In the genomic region with DNA sequence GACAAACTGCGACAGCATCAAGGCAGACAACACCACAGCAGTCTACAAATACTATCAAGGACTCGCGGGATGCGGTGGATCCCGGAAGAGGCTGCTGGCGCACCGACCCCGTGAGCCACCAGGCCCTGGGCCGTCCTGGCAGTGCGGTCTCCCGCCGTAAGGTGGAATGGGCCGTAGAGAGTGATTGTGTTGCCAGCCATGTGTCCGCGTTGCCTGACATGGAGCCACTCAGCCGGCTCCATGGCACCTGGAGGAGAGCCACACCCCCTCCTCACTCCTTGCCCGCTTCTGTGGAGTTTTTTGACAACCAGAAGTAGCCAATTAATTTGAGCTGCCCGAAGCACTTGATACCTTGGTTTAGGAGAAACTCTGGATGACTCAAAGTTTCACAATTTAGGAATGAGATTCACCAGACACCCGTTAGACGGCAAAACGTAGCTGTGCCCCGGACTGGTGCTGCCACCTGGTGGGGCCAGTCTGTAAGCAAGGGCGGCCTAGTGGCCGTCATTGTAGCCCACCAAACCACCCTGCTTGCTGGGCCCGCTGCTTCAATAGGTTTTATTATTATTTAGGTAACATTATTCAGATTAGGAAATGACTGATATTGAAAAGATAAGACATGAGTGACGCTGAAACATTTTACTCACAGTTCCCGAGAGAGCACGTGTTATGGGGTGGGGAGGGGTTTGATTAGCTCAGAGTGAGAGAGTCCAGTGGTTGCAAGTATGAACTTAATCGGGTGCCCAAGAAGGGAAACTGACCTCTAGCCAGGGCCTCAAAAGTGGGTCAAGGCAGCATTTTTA, we compare ENCODE assay signal across 8 cellular contexts. TPM values are rescaled to one million over a fixed set of nuclear protein-coding genes. Genes with fewer than 3 reads are reported as not detected.
DNase-seq lines count a peak whose midpoint lies in the region; ATAC-seq and TF ChIP-seq lines count a peak whose summit lies in the region.

No MANE protein-coding gene starts in this region.

- no peak overlapping the region for H3K27ac ChIP-seq in endodermal cell (ENCODE audit: low read depth, low read length)

- no peak overlapping the region for H3K4me3 ChIP-seq in endodermal cell (ENCODE audit: low read length)

- WGBS in endodermal cell (ENCODE audit: insufficient coverage in 1 of 2, insufficient read length in 1 of 2), 2 experiments = 46 to 52% methylated on average over 10 to 29 of the region's 29 CpGs

- H3K27me3 ChIP-seq in endodermal cell (ENCODE audit: control insufficient read depth, insufficient read depth, low read length, poor library complexity, severe bottlenecking) = peaks cover 11% of the 10 kb centered on the region

- DNase-seq in CD1c-positive myeloid dendritic cell (ENCODE audit: extremely low spot score) = peak; percentile 70
- DNase-seq in NCI-H82 treated with DMSO at 0.1 percent for 48 hours (lab: John Stamatoyannopoulos, UW; ENCODE audit: unreplicated experiment) = peak; percentile 41
- DNase-seq in activated CD8-positive, alpha-beta memory T cell treated with anti-CD3 and anti-CD28 coated beads, Interleukin-2, amount 10 ng/mL, durations not matched to agents 7 days and 5 days = peak; percentile 81
- DNase-seq in endodermal cell = peak; percentile 94
- peak; percentile 71 for DNase-seq in mucosa of gallbladder (ENCODE audit: low spot score)
- peak; percentile 43 to 56 for DNase-seq in stimulated activated CD8-positive, alpha-beta memory T cell treated with anti-CD3 and anti-CD28 coated beads, Interleukin-7, amount 100 ng/mL, for 4 hours (ENCODE audit: low read depth in 2 of 2)

- H3K27ac Mint-ChIP-seq in activated CD8-positive, alpha-beta memory T cell treated with anti-CD3 and anti-CD28 coated beads, Interleukin-2, amount 10 ng/mL, durations not matched to agents 7 days and 5 days = no peak overlapping the region
- peak overlapping the region; percentile 74 for H3K27ac Mint-ChIP-seq in endodermal cell

- H3K36me3 Mint-ChIP-seq in activated CD8-positive, alpha-beta memory T cell treated with anti-CD3 and anti-CD28 coated beads, Interleukin-2, amount 10 ng/mL, durations not matched to agents 7 days and 5 days = no peaks in the 10 kb centered on the region
- H3K36me3 Mint-ChIP-seq in endodermal cell (ENCODE audit: low read depth) = no peaks in the 10 kb centered on the region

- CTCF ChIA-PET in activated CD8-positive, alpha-beta memory T cell treated with anti-CD3 and anti-CD28 coated beads, Interleukin-2, amount 10 ng/mL, durations not matched to agents 7 days and 5 days (lab: Charles Lee) = interaction anchor here (0.6 to 4.3 kb wide), 13 partner anchors 9 to 410 kb away, joined by 3 to 32 read pairs (median 4); a partner anchor contains a TSS

- no peaks in the 10 kb centered on the region for H3K9me3 Mint-ChIP-seq in activated CD8-positive, alpha-beta memory T cell treated with anti-CD3 and anti-CD28 coated beads, Interleukin-2, amount 10 ng/mL, durations not matched to agents 7 days and 5 days (ENCODE audit: low read depth)
- peaks cover 1% of the 10 kb centered on the region for H3K9me3 Mint-ChIP-seq in endodermal cell

- peak; percentile 99 for TF ChIP-seq CTCF in endodermal cell (conservative IDR thresholded peaks at IDR 0.05)

- peaks cover 8% of the 10 kb centered on the region for H3K4me1 Mint-ChIP-seq in activated CD8-positive, alpha-beta memory T cell treated with anti-CD3 and anti-CD28 coated beads, Interleukin-2, amount 10 ng/mL, durations not matched to agents 7 days and 5 days
- peaks cover 16% of the 10 kb centered on the region for H3K4me1 Mint-ChIP-seq in endodermal cell

- no peak overlapping the region for H3K9ac ChIP-seq in endodermal cell (ENCODE audit: extremely low read depth, low read length, poor library complexity, severe bottlenecking)

- peak; percentile 92 for ATAC-seq in GM18907 (IDR thresholded peaks at IDR 0.05; ENCODE audit: unreplicated experiment)
- ATAC-seq in HG03342 (IDR thresholded peaks at IDR 0.05; ENCODE audit: unreplicated experiment) = peak; percentile 87
- peak; percentile 91 for ATAC-seq in activated CD8-positive, alpha-beta memory T cell treated with anti-CD3 and anti-CD28 coated beads, Interleukin-2, amount 10 ng/mL, durations not matched to agents 7 days and 5 days

- no peaks in the 10 kb centered on the region for H3K36me3 ChIP-seq in endodermal cell (ENCODE audit: control insufficient read depth, insufficient read depth, low read length)

- H3K9me3 ChIP-seq in endodermal cell (ENCODE audit: control insufficient read depth, low read length) = no peaks in the 10 kb centered on the region

- H3K4me3 Mint-ChIP-seq in activated CD8-positive, alpha-beta memory T cell treated with anti-CD3 and anti-CD28 coated beads, Interleukin-2, amount 10 ng/mL, durations not matched to agents 7 days and 5 days = no peak overlapping the region
- H3K4me3 Mint-ChIP-seq in endodermal cell = peak overlapping the region; percentile 44

- H3K4me1 ChIP-seq in endodermal cell (ENCODE audit: control insufficient read depth, insufficient read depth, low read length) = peaks cover 6% of the 10 kb centered on the region

- peaks cover 35% of the 10 kb centered on the region for H3K27me3 Mint-ChIP-seq in activated CD8-positive, alpha-beta memory T cell treated with anti-CD3 and anti-CD28 coated beads, Interleukin-2, amount 10 ng/mL, durations not matched to agents 7 days and 5 days
- H3K27me3 Mint-ChIP-seq in endodermal cell (ENCODE audit: insufficient read depth) = peaks cover 48% of the 10 kb centered on the region

RNA-seq across cellular contexts. Expression of a gene that starts 10.2 kb away (rescaled TPM):
- total RNA-seq in activated CD8-positive, alpha-beta memory T cell treated with anti-CD3 and anti-CD28 coated beads, Interleukin-2, amount 10 ng/mL, durations not matched to agents 7 days and 5 days = 100 to 1,000 TPM in 1 of 2 experiments, 10 to 100 TPM in 1; 85.8 to 115 TPM
- 10 to 100 TPM; 47.1 to 55.1 TPM for total RNA-seq in endodermal cell
- 38.5 TPM for polyA plus RNA-seq in endodermal cell (2013, experiment 1 of 2)
- polyA plus RNA-seq in endodermal cell (2013, experiment 2 of 2) = 36.8 TPM
- total RNA-seq in mucosa of gallbladder = 59.7 TPM

RNA-seq across cellular contexts. Expression of a gene that starts 23.4 kb away (rescaled TPM):
- 10 to 100 TPM; 82.3 to 90.5 TPM for total RNA-seq in activated CD8-positive, alpha-beta memory T cell treated with anti-CD3 and anti-CD28 coated beads, Interleukin-2, amount 10 ng/mL, durations not matched to agents 7 days and 5 days
- total RNA-seq in endodermal cell = 10 to 100 TPM; 16.4 to 19.6 TPM
- 15.1 TPM for polyA plus RNA-seq in endodermal cell (2013, experiment 1 of 2)
- polyA plus RNA-seq in endodermal cell (2013, experiment 2 of 2) = 13.8 TPM
- 126 TPM for total RNA-seq in mucosa of gallbladder

Comparison
In these comparisons a context has a peak if more than half of its experiments do, and no peak if none do; other contexts are left out.
1. DNase-seq: peak in every context shown above with its lines; median percentile 94 in endodermal cell; 81 in activated CD8-positive, alpha-beta memory T cell treated with anti-CD3 and anti-CD28 coated beads, Interleukin-2, amount 10 ng/mL, durations not matched to agents 7 days and 5 days; 71 in mucosa of gallbladder; 70 in CD1c-positive myeloid dendritic cell; 50 in stimulated activated CD8-positive, alpha-beta memory T cell treated with anti-CD3 and anti-CD28 coated beads, Interleukin-7, amount 100 ng/mL, for 4 hours; 41 in NCI-H82 treated with DMSO at 0.1 percent for 48 hours.